In genomic region chr7:116208919-116209318, GRCh38 we compare ENCODE assay signal across 26 cellular contexts.
"Had no signal": no experiment of that assay in that cellular context is flagged by ENCODE, and none has a peak within 500 bp of the region (broad histone marks: within the 10 kb centered on the region; RNA-seq: fewer than 3 reads in every experiment).

No MANE protein-coding gene starts in this region.

- H3K27ac ChIP-seq: colonic mucosa, foreskin keratinocyte, heart right ventricle, lower lobe of right lung, neural progenitor cell, prostate gland, right atrium auricular region, thyroid gland, vagina had no signal

- H3K27ac Mint-ChIP-seq: dendritic cell treated with granulocyte-macrophage colony-stimulating factor and Interleukin-4, amounts not matched to agents 40 ng/mL and 50 ng/mL, for 4 days; endodermal cell; natural killer cell treated with Interleukin-12 subunit alpha and Interleukin-12 subunit beta and Interleukin-15 and Interleukin-18, amount 100 ng/mL, for 72 hours; neural progenitor cell; stimulated activated effector memory CD8-positive, alpha-beta T cell treated with anti-CD3 and anti-CD28 coated beads, Interleukin-12 subunit alpha, Interleukin-12 subunit beta, amount 100 ng/mL, for 72 hours had no signal

- H3K27me3 ChIP-seq: colonic mucosa, esophagus muscularis mucosa, foreskin keratinocyte, gastroesophageal sphincter, heart right ventricle, right atrium auricular region, stomach, thyroid gland, vagina had no signal

- H3K9ac ChIP-seq: neural progenitor cell had no signal

- H3K4me2 ChIP-seq: neural progenitor cell had no signal

- H3K27me3 Mint-ChIP-seq: natural killer cell treated with Interleukin-12 subunit alpha and Interleukin-12 subunit beta and Interleukin-15 and Interleukin-18, amount 100 ng/mL, for 72 hours had no signal

- H3K36me3 Mint-ChIP-seq: natural killer cell treated with Interleukin-12 subunit alpha and Interleukin-12 subunit beta and Interleukin-15 and Interleukin-18, amount 100 ng/mL, for 72 hours; neural progenitor cell had no signal

- H3K4me3 Mint-ChIP-seq: dendritic cell treated with granulocyte-macrophage colony-stimulating factor and Interleukin-4, amounts not matched to agents 40 ng/mL and 50 ng/mL, for 4 days; endodermal cell; natural killer cell treated with Interleukin-12 subunit alpha and Interleukin-12 subunit beta and Interleukin-15 and Interleukin-18, amount 100 ng/mL, for 72 hours had no signal

- ATAC-seq: gastroesophageal sphincter; heart right ventricle; left colon; left ventricle myocardium superior; lower lobe of right lung; natural killer cell treated with Interleukin-12 subunit alpha and Interleukin-12 subunit beta and Interleukin-15 and Interleukin-18, amount 100 ng/mL, for 72 hours; sciatic nerve had no signal

- H3K4me3 ChIP-seq: colonic mucosa, esophagus muscularis mucosa, gastroesophageal sphincter, heart right ventricle, lower lobe of right lung, neural progenitor cell, prostate gland, right atrium auricular region, stomach, thyroid gland, vagina had no signal

- H2AFZ ChIP-seq: neural progenitor cell had no signal

- DNase-seq: colonic mucosa; effector CD8-positive, alpha-beta T cell; foreskin keratinocyte; glutamatergic neuron; heart right ventricle; hippocampal formation; islet precursor cell; kidney glomerular epithelial cell; left colon; left ventricle myocardium superior; lower lobe of right lung; stimulated activated naive CD4-positive, alpha-beta T cell treated with Interleukin-2 at 50 U/mL for 16 hours; stomach; thyroid gland; trophoblast cell had no signal

- H3K36me3 ChIP-seq: colonic mucosa, esophagus muscularis mucosa, gastroesophageal sphincter, heart right ventricle, lower lobe of right lung, neural progenitor cell, prostate gland, right atrium auricular region, stomach, thyroid gland, vagina had no signal

- H3K9me3 Mint-ChIP-seq: dendritic cell treated with granulocyte-macrophage colony-stimulating factor and Interleukin-4, amounts not matched to agents 40 ng/mL and 50 ng/mL, for 4 days; endodermal cell; natural killer cell treated with Interleukin-12 subunit alpha and Interleukin-12 subunit beta and Interleukin-15 and Interleukin-18, amount 100 ng/mL, for 72 hours; neural progenitor cell; stimulated activated effector memory CD8-positive, alpha-beta T cell treated with anti-CD3 and anti-CD28 coated beads, Interleukin-12 subunit alpha, Interleukin-12 subunit beta, amount 100 ng/mL, for 72 hours had no signal

- H3K9me3 ChIP-seq: colonic mucosa, esophagus muscularis mucosa, gastroesophageal sphincter, heart right ventricle, lower lobe of right lung, prostate gland, right atrium auricular region, stomach, thyroid gland, vagina had no signal

- H3K4me1 ChIP-seq: colonic mucosa, prostate gland had no signal
